Comparison of ENCODE assay signal across 8 cellular contexts in genomic region chr15:65868546-65869126, GRCh38. TPM values are rescaled to one million over a fixed set of nuclear protein-coding genes. Genes with fewer than 3 reads are reported as not detected.
A peak's percentile ranks its signal among the peaks of the same experiment; 100 is the strongest.
DNase-seq lines count a peak whose midpoint lies in the region; ATAC-seq and TF ChIP-seq lines count a peak whose summit lies in the region.

No MANE protein-coding gene starts in this region.

- H3K36me3 ChIP-seq in SK-N-SH (replicated peaks in 1 of 2; ENCODE audit: control insufficient read depth in 1 of 2, insufficient read depth in 2 of 2, low read length in 1 of 2) = no peaks in the 10 kb centered on the region

- H3K27ac ChIP-seq in SK-N-SH (ENCODE audit: low read depth in 2 of 2, low read length in 1 of 2) = peak overlapping the region in 1 of 2 experiments; percentile 91; a peak in 3 of 4 replicates

- H3F3A ChIP-seq in SK-N-SH (replicated peaks; ENCODE audit: insufficient read depth) = peaks cover 12% of the 10 kb centered on the region

- CTCF ChIA-PET in SK-N-SH (lab: Yijun Ruan, JAX) (interaction anchor here (1.2 to 5.0 kb wide), 11 partner anchors 11 to 258 kb away, joined by 3 to 23 read pairs (median 5); no protein-coding TSS in a partner anchor), WTC11 (lab: Charles Lee) (interaction anchor here (0.8 to 3.2 kb wide), 15 partner anchors 11 to 338 kb away, joined by 3 to 33 read pairs (median 4); partner anchors contain the start of gene INTS14)

- peak overlapping the region; percentile 95 for H3K9ac ChIP-seq in SK-N-SH

- H3K4me3 ChIP-seq in SK-N-SH (ENCODE audit: low read depth in 2 of 2, low read length in 1 of 2) = peak overlapping the region; percentile 80 to 97
- peak overlapping the region; percentile 98 for H3K4me3 ChIP-seq in iPS-11a (ENCODE audit: low read depth, low read length)

- peaks cover 3% of the 10 kb centered on the region; the same call in 1 of the 2 replicates for H3K27me3 Mint-ChIP-seq in WTC11 (ENCODE audit: low read depth)
- H3K27me3 Mint-ChIP-seq in stimulated activated naive CD8-positive, alpha-beta T cell treated with anti-CD3 and anti-CD28 coated beads, Interleukin-15, amount 100 ng/mL, for 72 hours = no peaks in the 10 kb centered on the region

- no peaks in the 10 kb centered on the region for H3K36me3 Mint-ChIP-seq in WTC11

- H3K9me3 Mint-ChIP-seq in WTC11 = no peaks in the 10 kb centered on the region
- no peaks in the 10 kb centered on the region for H3K9me3 Mint-ChIP-seq in stimulated activated naive CD8-positive, alpha-beta T cell treated with anti-CD3 and anti-CD28 coated beads, Interleukin-15, amount 100 ng/mL, for 72 hours

- WGBS in SK-N-SH (ENCODE audit: low lambda C conversion rate) = 57% methylated on average over 11 of the region's 11 CpGs

- H3K9me2 ChIP-seq in SK-N-SH = no peaks in the 10 kb centered on the region

- peak in 1 of 2 experiments; percentile 36; a peak in 1 of 4 replicates for TF ChIP-seq EP300 in SK-N-SH (IDR thresholded peaks at IDR 0.05; ENCODE audit: borderline replicate concordance in 1 of 2, low read depth in 1 of 2, low read length in 1 of 2)

- H3K9me3 ChIP-seq in SK-N-SH = no peaks in the 10 kb centered on the region

- TF ChIP-seq RAD21 in SK-N-SH (IDR thresholded peaks at IDR 0.05; ENCODE audit: low read length) = no peak

- peaks cover 20% of the 10 kb centered on the region for H4K20me1 ChIP-seq in SK-N-SH (ENCODE audit: insufficient read depth)

- peaks cover 0 to 5% of the 10 kb centered on the region in 2 experiments; a peak in 2 of 4 replicates for H3K4me1 ChIP-seq in SK-N-SH (ENCODE audit: control insufficient read depth in 1 of 2, insufficient read depth in 2 of 2, low read depth in 1 of 2, low read length in 1 of 2)

- H2AFZ ChIP-seq in SK-N-SH (ENCODE audit: low read depth) = no peak overlapping the region

- POLR2A ChIA-PET in SK-N-SH (lab: Yijun Ruan, JAX) = interaction anchor here (1.0 to 2.4 kb wide), 5 partner anchors 68 to 841 kb away, joined by 3 to 15 read pairs (median 3); partner anchors contain the start of genes DENND4A and INTS14
- POLR2A ChIA-PET in WTC11 (lab: Charles Lee) = interaction anchor here (0.5 to 2.5 kb wide), 6 partner anchors 12 to 356 kb away, joined by 3 to 15 read pairs (median 4); partner anchors contain the start of gene DENND4A

- ATAC-seq in SK-N-SH treated with all-trans-retinoic acid at 6 μM for 48 hours (no peak; the same call in 2 of the 3 replicates), WTC11 (no peak)
- ATAC-seq in stimulated activated naive CD8-positive, alpha-beta T cell treated with anti-CD3 and anti-CD28 coated beads, Interleukin-15, amount 100 ng/mL, for 72 hours = no peak

- peak overlapping the region; percentile 99 for H3K27ac Mint-ChIP-seq in WTC11
- peak overlapping the region; percentile 93 to 100 for H3K27ac Mint-ChIP-seq in stimulated activated naive CD8-positive, alpha-beta T cell treated with anti-CD3 and anti-CD28 coated beads, Interleukin-15, amount 100 ng/mL, for 72 hours

- H3K79me2 ChIP-seq in SK-N-SH (ENCODE audit: insufficient read depth) = peaks cover 43% of the 10 kb centered on the region

- peaks cover 16% of the 10 kb centered on the region for H3K4me1 Mint-ChIP-seq in WTC11
- H3K4me1 Mint-ChIP-seq in stimulated activated naive CD8-positive, alpha-beta T cell treated with anti-CD3 and anti-CD28 coated beads, Interleukin-15, amount 100 ng/mL, for 72 hours = peaks cover 34% of the 10 kb centered on the region

- H3K4me2 ChIP-seq in SK-N-SH = peak overlapping the region; percentile 97; the same call in 1 of the 2 replicates

- peak overlapping the region; percentile 99 for H3K4me3 Mint-ChIP-seq in WTC11
- peak overlapping the region; percentile 92 to 97 for H3K4me3 Mint-ChIP-seq in stimulated activated naive CD8-positive, alpha-beta T cell treated with anti-CD3 and anti-CD28 coated beads, Interleukin-15, amount 100 ng/mL, for 72 hours

- TF ChIP-seq CTCF in SK-N-SH (IDR thresholded peaks at IDR 0.05) (no peak), WTC11 (IDR thresholded peaks at IDR 0.05) (no peak)

- peak; percentile 5 for DNase-seq in SK-N-SH
- no peak for DNase-seq in WTC11 (ENCODE audit: low spot score)
- DNase-seq in stimulated activated naive CD8-positive, alpha-beta T cell treated with anti-CD3 and anti-CD28 coated beads, Interleukin-15, amount 100 ng/mL, for 72 hours = no peak
- DNase-seq in NCI-H82 treated with DMSO at 0.1 percent for 48 hours (lab: John Stamatoyannopoulos, UW; ENCODE audit: unreplicated experiment) = no peak
- DNase-seq in HT-29 (ENCODE audit: low spot score) = no peak
- no peak for DNase-seq in activated CD4-positive, alpha-beta T cell treated with anti-CD3 and anti-CD28 coated beads for 48 hours

- H3K27me3 ChIP-seq in SK-N-SH (ENCODE audit: insufficient read depth) = no peaks in the 10 kb centered on the region

TF ChIP-seq in SK-N-SH, 30 proteins besides CTCF, POLR2A, EP300 and RAD21:
- TF ChIP-seq FOSL2 (IDR thresholded peaks at IDR 0.05; ENCODE audit: borderline replicate concordance, low read depth) (peak; percentile 51; the same call in 1 of the 2 replicates), PBX3 (IDR thresholded peaks at IDR 0.05) (no peak), RCOR1 (IDR thresholded peaks at IDR 0.05; ENCODE audit: low read length) (0 out of 2 replicates have a peak, but pooled peaks have one; percentile 19)

TF ChIP-seq in SK-N-SH treated with all-trans-retinoic acid at 6 μM for 48 hours, 23 proteins besides CTCF, POLR2A, EP300 and RAD21 (continues in another document):
- TF ChIP-seq ZNF565 (CRISPR knock-in tag; conservative IDR thresholded peaks at IDR 0.05; ENCODE audit: low read depth) (no peak), PPARA (CRISPR knock-in tag; IDR thresholded peaks at IDR 0.05; ENCODE audit: borderline replicate concordance) (no peak), ZNF8 (CRISPR knock-in tag; IDR thresholded peaks at IDR 0.05) (no peak), GLIS3 (CRISPR knock-in tag; IDR thresholded peaks at IDR 0.05) (no peak), PATZ1 (CRISPR knock-in tag; IDR thresholded peaks at IDR 0.05; ENCODE audit: borderline replicate concordance) (no peak), BACH2 (CRISPR knock-in tag; IDR thresholded peaks at IDR 0.05; ENCODE audit: borderline replicate concordance) (no peak), RARB (CRISPR knock-in tag; IDR thresholded peaks at IDR 0.05) (no peak), ZNF70 (CRISPR knock-in tag; IDR thresholded peaks at IDR 0.05) (no peak), ZFP30 (CRISPR knock-in tag; IDR thresholded peaks at IDR 0.05) (no peak)

TF ChIP-seq in WTC11, 78 proteins besides CTCF, POLR2A, EP300 and RAD21:
- TF ChIP-seq NFE2L1 (CRISPR knock-in tag; IDR thresholded peaks at IDR 0.05) = 0 out of 2 replicates have a peak, but pooled peaks have one; percentile 5
- TF ChIP-seq ZMAT4 (CRISPR knock-in tag; IDR thresholded peaks at IDR 0.05) = 0 out of 2 replicates have a peak, but pooled peaks have one; percentile 34
- TF ChIP-seq JAZF1 (CRISPR knock-in tag; IDR thresholded peaks at IDR 0.05) = no peak
- TF ChIP-seq ZNF425 (CRISPR knock-in tag; conservative IDR thresholded peaks at IDR 0.05) = no peak

RNA-seq across cellular contexts. Expression of gene RAB11A, which starts 0.7 kb away (rescaled TPM):
- 293 and 352 TPM in 2 replicates for polyA plus RNA-seq in SK-N-SH (2012; rRNA removed)
- polyA plus RNA-seq in SK-N-SH (2012; cell fraction: cytosol; rRNA removed) = 463 and 510 TPM in 2 replicates
- polyA plus RNA-seq in SK-N-SH (2012; cell fraction: nucleus; rRNA removed) = 125 and 166 TPM in 2 replicates
- total RNA-seq in WTC11 (2021) = 223 to 245 TPM (median 224 TPM) in 3 replicates
- 233 and 329 TPM in 2 replicates for total RNA-seq in HT-29 (2014; rRNA removed; shearing (Covaris generic))
